9 cellular contexts compared by ENCODE assay signal in the genomic region with DNA sequence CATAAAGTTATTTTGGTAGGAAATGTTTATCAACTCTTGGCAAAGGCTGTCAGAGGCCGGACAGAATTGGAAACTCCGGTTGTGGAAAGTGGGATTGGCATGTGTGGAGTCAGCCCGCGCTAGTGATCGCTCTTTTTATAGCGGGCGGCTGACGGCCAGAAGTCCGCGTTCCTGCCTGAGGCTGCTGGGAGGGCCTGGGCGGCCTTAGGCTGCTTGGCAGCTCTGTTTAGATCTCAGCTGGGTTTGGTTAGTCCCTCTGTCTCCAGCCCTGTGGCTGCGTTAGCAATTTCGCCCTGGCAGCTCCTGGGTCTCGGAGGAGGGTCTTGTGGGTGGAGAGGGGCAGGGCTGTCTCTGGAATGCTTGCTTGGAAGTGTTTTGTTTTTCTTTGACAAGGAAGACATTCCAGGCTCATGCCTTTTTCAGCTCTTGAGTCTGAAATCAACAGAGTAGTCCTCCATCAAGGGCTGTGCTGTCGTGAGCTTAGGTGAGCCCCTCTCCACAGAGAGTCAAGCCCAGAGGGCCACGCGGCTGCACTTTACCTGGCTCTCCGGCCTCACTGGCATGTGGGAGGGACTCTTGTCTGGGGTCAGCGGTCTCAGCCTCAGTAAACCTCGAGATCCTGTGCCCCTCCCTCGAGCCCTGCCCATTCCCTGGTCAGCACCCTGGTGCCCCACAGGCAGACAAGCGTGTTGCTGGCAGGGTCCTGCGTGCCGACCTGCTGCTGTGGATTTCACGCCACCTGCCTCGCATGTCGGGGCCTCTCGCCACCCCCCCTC. TPM values are rescaled to one million over a fixed set of nuclear protein-coding genes. Genes with fewer than 3 reads are reported as not detected.
DNase-seq lines count a peak whose midpoint lies in the region; ATAC-seq and TF ChIP-seq lines count a peak whose summit lies in the region.
"Had no signal": no experiment of that assay in that cellular context is flagged by ENCODE, and none has a peak within 500 bp of the region (broad histone marks: within the 10 kb centered on the region; RNA-seq: fewer than 3 reads in every experiment).

No MANE protein-coding gene starts in this region.

- peak overlapping the region; percentile 81 to 94 (median 86) for H3K27ac ChIP-seq in gastrocnemius medialis

- peak overlapping the region; percentile 98 for H3K27ac Mint-ChIP-seq in chondrocyte (ENCODE audit: unreplicated experiment)

- H3K36me3 Mint-ChIP-seq in chondrocyte (ENCODE audit: low read depth), result peaks cover 5% of the 10 kb centered on the region
- H3K36me3 Mint-ChIP-seq: naive B cell had no signal

- H3K36me3 ChIP-seq in gastrocnemius medialis, result peaks cover 0 to 2% of the 10 kb centered on the region in 2 donors

- no peaks in the 10 kb centered on the region for H3K9me3 Mint-ChIP-seq in chondrocyte (ENCODE audit: low read depth)
- H3K9me3 Mint-ChIP-seq: naive B cell had no signal

- in situ Hi-C loops in gastrocnemius medialis (cut with MboI; ENCODE audit: low sequenced_read_pairs in 4 of 4), result no loop called here

- H3K27me3 ChIP-seq in gastrocnemius medialis, result no peaks in the 10 kb centered on the region

- H3K9me3 ChIP-seq in gastrocnemius medialis, result no peaks in the 10 kb centered on the region

- no peak for TF ChIP-seq POLR2A in gastrocnemius medialis (IDR thresholded peaks at IDR 0.05)

- DNase-seq in ELF-1 (ENCODE audit: low read depth, low spot score), result peak; percentile 93
- peak; percentile 96 for DNase-seq in chondrocyte (ENCODE audit: low spot score)
- DNase-seq in kidney glomerular epithelial cell (lab: John Stamatoyannopoulos, UW), result peak; percentile 84
- peak; percentile 92 to 97 for DNase-seq in gastrocnemius medialis
- no peak for DNase-seq in D341Med (ENCODE audit: low spot score)
- DNase-seq in activated CD8-positive, alpha-beta memory T cell treated with anti-CD3 and anti-CD28 coated beads, Interleukin-2, amount 50 U/mL, for 4 hours, result no peak
- DNase-seq: naive B cell had no signal

- intact Hi-C loops in gastrocnemius medialis (cut with DNase I; ENCODE audit: low total_unique reads), result loop anchor here (1.0 kb wide), 2 partner anchors 23 to 35 kb away; a partner anchor contains a TSS

- no peaks in the 10 kb centered on the region for H3K27me3 Mint-ChIP-seq in chondrocyte (ENCODE audit: low read depth)
- H3K27me3 Mint-ChIP-seq: naive B cell had no signal

- peaks cover 35 to 57% of the 10 kb centered on the region in 2 donors for H3K4me1 ChIP-seq in gastrocnemius medialis

- H3K4me3 Mint-ChIP-seq in chondrocyte (ENCODE audit: unreplicated experiment), result peak overlapping the region; percentile 54

- H3K4me1 Mint-ChIP-seq in chondrocyte (ENCODE audit: low read depth), result peaks cover 66% of the 10 kb centered on the region

- H3K4me3 ChIP-seq in gastrocnemius medialis, result peak overlapping the region in 3 of 4 donors; percentile 1 to 26 (median 18)

- ATAC-seq in gastrocnemius medialis, result peak; percentile 96
- ATAC-seq in HG03565 (IDR thresholded peaks at IDR 0.05; ENCODE audit: unreplicated experiment), result no peak
- ATAC-seq in GM21717 (IDR thresholded peaks at IDR 0.05; ENCODE audit: unreplicated experiment), result no peak

- TF ChIP-seq CTCF in chondrocyte (IDR thresholded peaks at IDR 0.05) (no peak), gastrocnemius medialis (IDR thresholded peaks at IDR 0.05 in 4 of 5, conservative IDR thresholded peaks at IDR 0.05 in 1 of 5) (peak in 1 of 5 experiments; percentile 6)

RNA-seq across cellular contexts. Expression of a gene that starts 22.5 kb away (rescaled TPM):
- 24.0 to 26.2 TPM (median 24.9 TPM) in 3 replicates for total RNA-seq in chondrocyte
- 10 to 100 TPM in 3 of 4 donors, 1 to 10 TPM in 1; 9.3 to 48.5 (median 15.8) TPM for total RNA-seq in gastrocnemius medialis

RNA-seq across cellular contexts. Expression of a gene that starts 34.9 kb away (rescaled TPM):
- total RNA-seq in chondrocyte (139 to 157 TPM (median 144 TPM) in 3 replicates), gastrocnemius medialis (100 to 1,000 TPM in 1 of 4 donors, 10 to 100 TPM in 3; 71.0 to 139 (median 99.0) TPM)

RNA-seq across cellular contexts. Expression of a gene that starts 49.9 kb away (rescaled TPM):
- total RNA-seq in chondrocyte (36.6 to 45.4 TPM (median 42.4 TPM) in 3 replicates), gastrocnemius medialis (10 to 100 TPM; 50.1 to 72.4 (median 61.6) TPM)

RNA-seq across cellular contexts. Expression of a gene that starts 50.4 kb away (rescaled TPM):
- total RNA-seq in chondrocyte, result 71.2 to 81.5 TPM (median 74.9 TPM) in 3 replicates
- total RNA-seq in gastrocnemius medialis, result 10 to 100 TPM; 23.9 to 29.2 (median 26.5) TPM

Comparison
In these comparisons a context has a peak if more than half of its experiments do, and no peak if none do; other contexts are left out.
1. DNase-seq: peak in ELF-1 (single experiment), chondrocyte (single experiment), kidney glomerular epithelial cell (single experiment) and gastrocnemius medialis (2 of 2); none in D341Med (single experiment) and activated CD8-positive, alpha-beta memory T cell treated with anti-CD3 and anti-CD28 coated beads, Interleukin-2, amount 50 U/mL, for 4 hours (single experiment).
2. ATAC-seq: peak in gastrocnemius medialis (2 of 2); none in HG03565 (single experiment) and GM21717 (single experiment).